ENCODE assay signal across 8 cellular contexts in the genomic region with DNA sequence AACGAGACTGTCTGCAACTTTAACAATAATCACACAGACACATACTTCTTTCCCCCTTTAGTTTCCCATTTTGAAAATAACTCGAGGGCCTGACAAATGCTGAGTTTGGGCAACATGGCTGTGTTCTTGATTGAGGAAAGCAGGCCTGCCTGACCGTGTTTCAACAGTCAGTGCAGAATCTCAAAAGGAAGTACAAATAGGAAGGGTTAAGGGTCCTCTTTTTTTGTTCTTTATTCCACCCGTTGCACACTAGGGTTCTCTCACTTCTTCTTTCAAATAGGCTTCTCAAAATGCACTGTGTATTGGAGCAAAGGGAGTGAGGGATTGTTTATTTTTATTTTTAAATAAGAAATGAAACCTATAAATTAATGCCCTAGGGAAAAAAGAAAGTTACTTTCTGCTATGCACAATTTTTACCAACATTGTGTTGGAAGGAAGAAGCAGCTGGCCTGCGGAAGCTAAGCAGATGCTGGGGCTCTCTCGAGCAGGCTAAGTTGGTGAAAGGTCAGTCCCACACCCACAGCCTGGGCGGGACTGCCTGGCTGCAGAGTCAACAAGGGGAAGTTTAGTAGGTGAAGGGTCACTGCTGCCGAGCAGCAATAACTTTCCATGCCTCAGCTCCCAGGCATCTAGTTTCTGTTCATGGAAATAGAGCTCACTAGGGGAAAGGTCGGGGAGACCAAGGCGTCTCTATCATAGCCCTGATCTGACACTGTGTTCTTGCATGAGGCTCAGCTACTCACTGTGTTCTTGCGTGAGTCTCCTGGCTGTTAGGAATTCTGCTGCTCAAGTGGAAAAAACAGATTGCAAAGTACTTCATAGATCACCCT. TPM values are rescaled to one million over a fixed set of nuclear protein-coding genes. Genes with fewer than 3 reads are reported as not detected.
DNase-seq lines count a peak whose midpoint lies in the region; ATAC-seq and TF ChIP-seq lines count a peak whose summit lies in the region.

No MANE protein-coding gene starts in this region.

- H3K27me3 Mint-ChIP-seq in mesothelial cell of epicardium (ENCODE audit: low read depth) (no peaks in the 10 kb centered on the region), type B pancreatic cell (no peaks in the 10 kb centered on the region)

- ATAC-seq in GM21723 (IDR thresholded peaks at IDR 0.05; ENCODE audit: unreplicated experiment) = peak; percentile 98

- no peak overlapping the region for H3K4me3 ChIP-seq in epithelial cell of proximal tubule (ENCODE audit: low read depth, low read length)

- H3K4me3 Mint-ChIP-seq in mesothelial cell of epicardium = peak overlapping the region; percentile 38
- peak overlapping the region; percentile 83 for H3K4me3 Mint-ChIP-seq in type B pancreatic cell

- H3K27ac Mint-ChIP-seq in mesothelial cell of epicardium (peak overlapping the region; percentile 93), type B pancreatic cell (peak overlapping the region; percentile 97)

- in situ Hi-C loops in SK-MEL-5 (cut with HindIII; ENCODE audit: low pct_unique_long_range_greater_than_20kb, low sequenced_read_pairs) = no loop called here

- TF ChIP-seq CTCF in epithelial cell of proximal tubule (conservative IDR thresholded peaks at IDR 0.05; ENCODE audit: low read depth, low read length) (no peak), mesothelial cell of epicardium (IDR thresholded peaks at IDR 0.05; ENCODE audit: unreplicated experiment) (no peak), type B pancreatic cell (conservative IDR thresholded peaks at IDR 0.05) (no peak)

- H3K9me3 Mint-ChIP-seq in mesothelial cell of epicardium (peaks cover 25% of the 10 kb centered on the region), type B pancreatic cell (peaks cover 8% of the 10 kb centered on the region)

- DNase-seq in GF-D8 (lab: John Stamatoyannopoulos, UW) (peak; percentile 79), HUDEP-2 (lab: John Stamatoyannopoulos, UW; ENCODE audit: unreplicated experiment in 76 of 76) (peak in 55 of 76 experiments; percentile 1 to 65 (median 31)), SK-MEL-5 (ENCODE audit: low read depth, low spot score) (peak; percentile 92), epithelial cell of proximal tubule (ENCODE audit: low read depth) (peak; percentile 98), mesothelial cell of epicardium (ENCODE audit: low spot score in 2 of 2, unreplicated experiment in 2 of 2) (no peak), type B pancreatic cell (ENCODE audit: extremely low spot score, unreplicated experiment) (peak; percentile 80)
- DNase-seq in stimulated activated CD4-positive, alpha-beta T cell treated with anti-CD3 and anti-CD28 coated beads, Interleukin-2, amount 100 ng/mL, for 24 hours = no peak

- no peaks in the 10 kb centered on the region for H3K36me3 Mint-ChIP-seq in mesothelial cell of epicardium
- peaks cover 3% of the 10 kb centered on the region for H3K36me3 Mint-ChIP-seq in type B pancreatic cell

- H3K4me1 Mint-ChIP-seq in mesothelial cell of epicardium (peaks cover 19% of the 10 kb centered on the region), type B pancreatic cell (ENCODE audit: unreplicated experiment) (peaks cover 42% of the 10 kb centered on the region)

RNA-seq across cellular contexts. Expression of a gene that starts 12.2 kb away (rescaled TPM):
- total RNA-seq in SK-MEL-5 (2014; rRNA removed; shearing (Covaris generic)) = 304 and 331 TPM in 2 replicates
- 140 and 181 TPM in 2 replicates for polyA plus RNA-seq in SK-MEL-5 (2015; cell fraction: cytosol; rRNA removed)
- polyA plus RNA-seq in SK-MEL-5 (2015; cell fraction: nucleus; rRNA removed) = 298 and 303 TPM in 2 replicates
- total RNA-seq in epithelial cell of proximal tubule (0.29 and 0.52 TPM in 2 replicates), mesothelial cell of epicardium (0.98 to 1.1 TPM (median 1.0 TPM) in 3 replicates), type B pancreatic cell (ENCODE audit: low replicate concordance) (11.7 and 18.3 TPM in 2 replicates)

Comparison
In these comparisons a context has a peak if more than half of its experiments do, and no peak if none do; other contexts are left out.
1. DNase-seq: peak in GF-D8 (single experiment), HUDEP-2 (55 of 76), SK-MEL-5 (single experiment), epithelial cell of proximal tubule (single experiment) and type B pancreatic cell (single experiment); none in mesothelial cell of epicardium (0 of 2) and stimulated activated CD4-positive, alpha-beta T cell treated with anti-CD3 and anti-CD28 coated beads, Interleukin-2, amount 100 ng/mL, for 24 hours (0 of 2).
2. RNA of a gene that starts 12.2 kb away (total RNA-seq): 304 to 331 TPM in SK-MEL-5; 11.7 to 18.3 TPM in type B pancreatic cell, 0.98 to 1.1 TPM in mesothelial cell of epicardium and 0.29 to 0.52 TPM in epithelial cell of proximal tubule; every median in the first group is over 10 times any median in the second.